15 cellular contexts compared by ENCODE assay signal in genomic region chr9:116806075-116806474, GRCh38.
A peak's percentile ranks its signal among the peaks of the same experiment; 100 is the strongest.
DNase-seq lines count a peak whose midpoint lies in the region; ATAC-seq and TF ChIP-seq lines count a peak whose summit lies in the region.
"Had no signal": no experiment of that assay in that cellular context is flagged by ENCODE, and none has a peak within 500 bp of the region (broad histone marks: within the 10 kb centered on the region; RNA-seq: fewer than 3 reads in every experiment).

No MANE protein-coding gene starts in this region.

- H3K9me3 ChIP-seq in cardiac muscle cell (ENCODE audit: low read depth) (no peaks in the 10 kb centered on the region), heart right ventricle (no peaks in the 10 kb centered on the region), SK-N-SH (no peaks in the 10 kb centered on the region)
- H3K9me3 ChIP-seq: upper lobe of right lung had no signal

- POLR2A ChIA-PET in SK-N-SH (lab: Yijun Ruan, JAX), result no interaction called here

- no peak for TF ChIP-seq EP300 in SK-N-SH (IDR thresholded peaks at IDR 0.05; ENCODE audit: borderline replicate concordance in 1 of 2, low read depth in 1 of 2, low read length in 1 of 2)

- peak; percentile 32 to 88 for DNase-seq in cardiac muscle cell (ENCODE audit: low read depth in 1 of 2, low spot score in 1 of 2)
- DNase-seq in heart right ventricle, result no peak
- DNase-seq in SK-N-SH, result no peak
- DNase-seq in fibroblast of villous mesenchyme (ENCODE audit: low read depth), result peak; percentile 11
- DNase-seq in GDM1 (lab: John Stamatoyannopoulos, UW), result no peak
- no peak for DNase-seq in LoVo (ENCODE audit: low spot score)
- DNase-seq in GF-D8 (lab: John Stamatoyannopoulos, UW), result no peak
- DNase-seq in SHP77 treated with DMSO at 0.1 percent for 48 hours (lab: John Stamatoyannopoulos, UW), result no peak
- DNase-seq: activated CD4-positive, alpha-beta memory T cell treated with anti-CD3 and anti-CD28 coated beads for 36 hours; activated effector memory CD4-positive, alpha-beta T cell treated with anti-CD3 and anti-CD28 coated beads, Interleukin-2, amount 50 U/mL, for 16 hours; DMS79 treated with DMSO at 0.1 percent for 48 hours; NCI-H2107; stimulated activated CD4-positive, alpha-beta T cell treated with anti-CD3 and anti-CD28 coated beads, Interleukin-1b, Interleukin-23, amount 100 ng/mL, for 48 hours; T-helper 17 cell; upper lobe of right lung had no signal

- CTCF ChIA-PET in SK-N-SH (lab: Yijun Ruan, JAX), result no interaction called here

- no peak overlapping the region for H3K27ac ChIP-seq in cardiac muscle cell
- no peak overlapping the region for H3K27ac ChIP-seq in heart right ventricle
- H3K27ac ChIP-seq in SK-N-SH (ENCODE audit: low read depth in 2 of 2, low read length in 1 of 2), result no peak overlapping the region
- H3K27ac ChIP-seq: upper lobe of right lung had no signal

- H3K27me3 ChIP-seq in cardiac muscle cell (no peaks in the 10 kb centered on the region), heart right ventricle (no peaks in the 10 kb centered on the region), SK-N-SH (ENCODE audit: insufficient read depth) (no peaks in the 10 kb centered on the region)
- H3K27me3 ChIP-seq: upper lobe of right lung had no signal

- H3K79me2 ChIP-seq in SK-N-SH (ENCODE audit: insufficient read depth), result no peaks in the 10 kb centered on the region

- H3K9me2 ChIP-seq in SK-N-SH, result no peaks in the 10 kb centered on the region

- no peak overlapping the region for H3K4me2 ChIP-seq in SK-N-SH

- H3K4me1 ChIP-seq in cardiac muscle cell (ENCODE audit: low read depth) (no peaks in the 10 kb centered on the region), heart right ventricle (no peaks in the 10 kb centered on the region), SK-N-SH (ENCODE audit: control insufficient read depth in 1 of 2, insufficient read depth in 2 of 2, low read depth in 1 of 2, low read length in 1 of 2) (no peaks in the 10 kb centered on the region)
- H3K4me1 ChIP-seq: upper lobe of right lung had no signal

- TF ChIP-seq CTCF in cardiac muscle cell (IDR thresholded peaks at IDR 0.05; ENCODE audit: low read depth, low read length), result no peak
- no peak for TF ChIP-seq CTCF in heart right ventricle (IDR thresholded peaks at IDR 0.05)
- no peak for TF ChIP-seq CTCF in SK-N-SH (IDR thresholded peaks at IDR 0.05)
- TF ChIP-seq CTCF in fibroblast of villous mesenchyme (IDR thresholded peaks at IDR 0.05; ENCODE audit: insufficient read depth, low read depth, low read length), result no peak

- no peak for TF ChIP-seq RAD21 in SK-N-SH (IDR thresholded peaks at IDR 0.05; ENCODE audit: low read length)

- ATAC-seq in heart right ventricle, result no peak
- ATAC-seq: T-helper 17 cell, upper lobe of right lung had no signal

- H3K4me3 ChIP-seq in cardiac muscle cell (no peak overlapping the region), heart right ventricle (no peak overlapping the region), SK-N-SH (ENCODE audit: low read depth in 2 of 2, low read length in 1 of 2) (no peak overlapping the region), fibroblast of villous mesenchyme (ENCODE audit: low read depth, low read length) (no peak overlapping the region)
- H3K4me3 ChIP-seq: upper lobe of right lung had no signal

- no peaks in the 10 kb centered on the region for H3F3A ChIP-seq in SK-N-SH (replicated peaks; ENCODE audit: insufficient read depth)

- H3K9ac ChIP-seq in SK-N-SH, result no peak overlapping the region

- intact Hi-C loops in heart right ventricle (cut with DNase I), result no loop called here

- no peaks in the 10 kb centered on the region for H4K20me1 ChIP-seq in SK-N-SH (ENCODE audit: insufficient read depth)

- no peak overlapping the region for H2AFZ ChIP-seq in SK-N-SH (ENCODE audit: low read depth)

- H3K36me3 ChIP-seq in cardiac muscle cell (no peaks in the 10 kb centered on the region), heart right ventricle (no peaks in the 10 kb centered on the region), SK-N-SH (replicated peaks in 1 of 2; ENCODE audit: control insufficient read depth in 1 of 2, insufficient read depth in 2 of 2, low read length in 1 of 2) (peaks cover 0 to 3% of the 10 kb centered on the region in 2 experiments)
- H3K36me3 ChIP-seq: upper lobe of right lung had no signal

- 8 to 11% methylated on average over 1 of the region's 1 CpG for WGBS in heart right ventricle, 2 donors
- 13% methylated on average over 1 of the region's 1 CpG for WGBS in SK-N-SH (ENCODE audit: low lambda C conversion rate)

TF ChIP-seq in SK-N-SH, 30 proteins besides CTCF, POLR2A, EP300 and RAD21:
- no peak for TF ChIP-seq YY1 (IDR thresholded peaks at IDR 0.05; ENCODE audit: low read depth)
- peak; percentile 92 for TF ChIP-seq REST (IDR thresholded peaks at IDR 0.05; ENCODE audit: low read depth, low read length)
- TF ChIP-seq JUND (IDR thresholded peaks at IDR 0.05), result no peak

Comparison
In these comparisons a context has a peak if more than half of its experiments do, and no peak if none do; other contexts are left out.
1. DNase-seq: peak in cardiac muscle cell (2 of 2) and fibroblast of villous mesenchyme (single experiment); none in heart right ventricle (0 of 2), SK-N-SH (single experiment), GDM1 (single experiment), LoVo (single experiment), GF-D8 (single experiment) and SHP77 treated with DMSO at 0.1 percent for 48 hours (single experiment).